In genomic region chr11:8749202-8749601, GRCh38 we compare ENCODE assay signal across 1 cellular context.
TF ChIP-seq lines count a peak whose summit lies in the region.

No MANE protein-coding gene starts in this region.

TF ChIP-seq in H1, 55 proteins besides CTCF, POLR2A, EP300 and RAD21:
- no peak for TF ChIP-seq RFX5 (IDR thresholded peaks at IDR 0.05; ENCODE audit: borderline replicate concordance, low read depth, low read length)
- no peak for TF ChIP-seq RNF2 (IDR thresholded peaks at IDR 0.05; ENCODE audit: borderline replicate concordance, low read depth, low read length, missing control alignments, poor library complexity, severe bottlenecking)
- TF ChIP-seq SRF (IDR thresholded peaks at IDR 0.05; ENCODE audit: low read depth, low read length): no peak
- TF ChIP-seq NANOG (IDR thresholded peaks at IDR 0.05; ENCODE audit: insufficient read depth, low read depth, low read length, poor library complexity, severe bottlenecking): no peak
- TF ChIP-seq CEBPB (IDR thresholded peaks at IDR 0.05; ENCODE audit: low read depth, low read length): no peak
- TF ChIP-seq CHD7 (IDR thresholded peaks at IDR 0.05; ENCODE audit: insufficient replicate concordance, low read length): no peak
- TF ChIP-seq EZH2 (IDR thresholded peaks at IDR 0.05; ENCODE audit: low read depth, low read length, severe bottlenecking): no peak
